ENCODE assay signal across 1 cellular context in genomic region chr5:55176176-55176818, GRCh38.
A peak's percentile ranks its signal among the peaks of the same experiment; 100 is the strongest.
TF ChIP-seq lines count a peak whose summit lies in the region.

No MANE protein-coding gene starts in this region.

TF ChIP-seq in endothelial cell of umbilical vein, 7 proteins besides CTCF, POLR2A, EP300 and RAD21:
- TF ChIP-seq EZH2 (IDR thresholded peaks at IDR 0.05; ENCODE audit: borderline replicate concordance, low read depth, low read length, severe bottlenecking), result peak; percentile 76
- TF ChIP-seq FOS (IDR thresholded peaks at IDR 0.05; ENCODE audit: borderline replicate concordance, insufficient read depth, low read length), result no peak
